ENCODE assay signal across 26 cellular contexts in genomic region chr17:73544333-73544732, GRCh38.
"Had no signal": no experiment of that assay in that cellular context is flagged by ENCODE, and none has a peak within 500 bp of the region (broad histone marks: within the 10 kb centered on the region; RNA-seq: fewer than 3 reads in every experiment).

No MANE protein-coding gene starts in this region.

- H3K9me3 ChIP-seq: colonic mucosa, esophagus muscularis mucosa, gastroesophageal sphincter, heart left ventricle, left ventricle myocardium inferior, lower lobe of right lung had no signal

- DNase-seq: colonic mucosa; cortex of kidney; effector CD8-positive, alpha-beta T cell; effector memory CD8-positive, alpha-beta T cell; endodermal cell; foreskin keratinocyte; hypothalamus; immature natural killer cell; islet precursor cell; kidney; kidney glomerular epithelial cell; left colon; left ventricle myocardium inferior; lower lobe of right lung; mesenchymal stem cell; midbrain; naive B cell had no signal

- H3K9me3 Mint-ChIP-seq: dendritic cell treated with granulocyte-macrophage colony-stimulating factor and Interleukin-4, amounts not matched to agents 40 ng/mL and 50 ng/mL, for 4 days; effector memory CD8-positive, alpha-beta T cell; endodermal cell; immature natural killer cell; naive B cell had no signal

- H3K36me3 Mint-ChIP-seq: immature natural killer cell had no signal

- FAIRE-seq: endometrium, endothelial cell of umbilical vein, frontal cortex, kidney had no signal

- H2AFZ ChIP-seq: hepatocyte had no signal

- H3K4me3 Mint-ChIP-seq: dendritic cell treated with granulocyte-macrophage colony-stimulating factor and Interleukin-4, amounts not matched to agents 40 ng/mL and 50 ng/mL, for 4 days; effector memory CD8-positive, alpha-beta T cell; endodermal cell; immature natural killer cell had no signal

- H3K79me2 ChIP-seq: hepatocyte had no signal

- H3K4me1 Mint-ChIP-seq: immature natural killer cell had no signal

- H3K27me3 ChIP-seq: colonic mucosa, foreskin keratinocyte, heart left ventricle, hepatocyte had no signal

- H3K27ac ChIP-seq: colonic mucosa, esophagus muscularis mucosa, foreskin keratinocyte, gastroesophageal sphincter, heart left ventricle, hepatocyte, left ventricle myocardium inferior, lower lobe of right lung had no signal

- H3K27me3 Mint-ChIP-seq: naive B cell had no signal

- H3K4me2 ChIP-seq: hepatocyte had no signal

- ATAC-seq: effector memory CD8-positive, alpha-beta T cell; foreskin keratinocyte; gastroesophageal sphincter; heart left ventricle; left colon; left lobe of liver; lower lobe of right lung had no signal

- H3K4me3 ChIP-seq: colonic mucosa, esophagus muscularis mucosa, gastroesophageal sphincter, heart left ventricle, hepatocyte, left ventricle myocardium inferior, lower lobe of right lung had no signal

- H3K27ac Mint-ChIP-seq: dendritic cell treated with granulocyte-macrophage colony-stimulating factor and Interleukin-4, amounts not matched to agents 40 ng/mL and 50 ng/mL, for 4 days; effector memory CD8-positive, alpha-beta T cell; endodermal cell; immature natural killer cell had no signal

- H3K4me1 ChIP-seq: colonic mucosa, esophagus muscularis mucosa, gastroesophageal sphincter had no signal

- H3K36me3 ChIP-seq: colonic mucosa, esophagus muscularis mucosa, gastroesophageal sphincter, heart left ventricle, left ventricle myocardium inferior, lower lobe of right lung had no signal
